8 cellular contexts compared by ENCODE assay signal in the genomic region with DNA sequence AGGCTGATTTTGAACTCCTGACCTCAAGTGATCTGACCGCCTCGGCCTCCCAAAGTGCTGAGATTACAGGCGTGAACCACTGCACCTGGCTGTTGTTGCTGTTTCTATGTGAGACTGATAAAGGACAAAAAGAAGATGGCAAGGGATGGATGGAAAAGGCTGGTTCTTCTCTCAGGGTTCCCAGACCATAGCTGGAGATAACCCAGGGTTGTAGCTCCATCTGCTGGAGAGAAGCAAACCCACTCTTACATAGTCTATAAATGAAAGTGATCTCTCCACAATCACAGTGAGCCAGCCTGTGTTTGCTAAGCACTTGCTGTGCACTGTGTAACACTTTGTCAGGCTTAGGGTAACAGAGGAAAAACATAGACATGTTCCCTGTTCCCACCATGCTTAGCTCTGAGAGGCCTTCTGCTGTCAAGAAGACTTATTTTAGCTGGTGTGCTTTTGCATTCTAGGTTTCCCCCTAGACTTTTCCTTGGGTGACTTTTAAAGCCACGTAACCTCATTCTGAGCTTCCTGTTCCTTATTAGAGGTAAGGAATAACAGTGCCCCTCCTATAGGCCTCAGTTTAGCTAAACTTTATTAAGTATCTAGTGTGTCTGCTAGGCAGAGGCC. TPM values are rescaled to one million over a fixed set of nuclear protein-coding genes. Genes with fewer than 3 reads are reported as not detected.
A peak's percentile ranks its signal among the peaks of the same experiment; 100 is the strongest.
DNase-seq lines count a peak whose midpoint lies in the region; ATAC-seq and TF ChIP-seq lines count a peak whose summit lies in the region.

No MANE protein-coding gene starts in this region.

- TF ChIP-seq CTCF in Panc1 (IDR thresholded peaks at IDR 0.05) (peak; percentile 82), osteoblast (IDR thresholded peaks at IDR 0.05; ENCODE audit: extremely low read depth, low read depth, low read length) (peak; percentile 83), vagina (IDR thresholded peaks at IDR 0.05) (peak; percentile 56 to 77 (median 73))

- no peak overlapping the region for H3K27ac Mint-ChIP-seq in activated T-helper 2 cell treated with anti-CD3 and anti-CD28 coated beads, Interferon-gamma antibody, Interleukin-2, Interleukin-4, amounts not matched to agents 10 μg/mL and 5 μg/mL and 100 μg/mL, durations not matched to agents 14 hours and 24 hours and 36 hours

- H3K4me3 ChIP-seq in Jurkat, Clone E6-1 (ENCODE audit: low read length), result no peak overlapping the region
- H3K4me3 ChIP-seq in Panc1 (ENCODE audit: low read depth in 2 of 2, low read length in 2 of 2) (peak overlapping the region in 1 of 2 experiments; percentile 6; a peak in 1 of 4 replicates), osteoblast (ENCODE audit: insufficient read depth, low read length) (no peak overlapping the region), vagina (no peak overlapping the region)

- H3K79me2 ChIP-seq in osteoblast (ENCODE audit: insufficient read depth, low read length), result peaks cover 84% of the 10 kb centered on the region

- H3K36me3 Mint-ChIP-seq in activated T-helper 2 cell treated with anti-CD3 and anti-CD28 coated beads, Interferon-gamma antibody, Interleukin-2, Interleukin-4, amounts not matched to agents 10 μg/mL and 5 μg/mL and 100 μg/mL, durations not matched to agents 14 hours and 24 hours and 36 hours (ENCODE audit: low read depth), result no peaks in the 10 kb centered on the region

- H3K4me1 ChIP-seq in Panc1 (ENCODE audit: control insufficient read depth, insufficient read depth, low read length) (peaks cover 50% of the 10 kb centered on the region), osteoblast (ENCODE audit: insufficient read depth, low read length) (peaks cover 63% of the 10 kb centered on the region), vagina (peaks cover 56% of the 10 kb centered on the region)

- peak overlapping the region; percentile 67 for H3K4me2 ChIP-seq in osteoblast (ENCODE audit: insufficient read depth, low read length)

- no peak for TF ChIP-seq POLR2A in vagina (IDR thresholded peaks at IDR 0.05)

- H4K20me1 ChIP-seq in osteoblast (ENCODE audit: insufficient read depth, low read length), result no peaks in the 10 kb centered on the region

- H3K27me3 ChIP-seq in Panc1 (ENCODE audit: control insufficient read depth, insufficient read depth, low read length), result no peaks in the 10 kb centered on the region
- no peaks in the 10 kb centered on the region for H3K27me3 ChIP-seq in osteoblast (ENCODE audit: insufficient read depth, low read length)
- H3K27me3 ChIP-seq in vagina, result no peaks in the 10 kb centered on the region

- peaks cover 43% of the 10 kb centered on the region for H3K4me1 Mint-ChIP-seq in activated T-helper 2 cell treated with anti-CD3 and anti-CD28 coated beads, Interferon-gamma antibody, Interleukin-2, Interleukin-4, amounts not matched to agents 10 μg/mL and 5 μg/mL and 100 μg/mL, durations not matched to agents 14 hours and 24 hours and 36 hours (ENCODE audit: low read depth)

- CTCF ChIA-PET in Panc1 (lab: Charles Lee), result interaction anchor here (0.6 to 1.5 kb wide), 9 partner anchors 10 to 184 kb away, joined by 3 to 8 read pairs (median 3); no protein-coding TSS in a partner anchor

- ATAC-seq in GM21619 (IDR thresholded peaks at IDR 0.05; ENCODE audit: unreplicated experiment) (peak; percentile 70), Panc1 (peak; percentile 92)

- in situ Hi-C loops in Panc1 (cut with HindIII; ENCODE audit: low pct_unique_long_range_greater_than_20kb, low sequenced_read_pairs), result no loop called here

- no peaks in the 10 kb centered on the region for H3K27me3 Mint-ChIP-seq in activated T-helper 2 cell treated with anti-CD3 and anti-CD28 coated beads, Interferon-gamma antibody, Interleukin-2, Interleukin-4, amounts not matched to agents 10 μg/mL and 5 μg/mL and 100 μg/mL, durations not matched to agents 14 hours and 24 hours and 36 hours (ENCODE audit: low read depth)

- POLR2A ChIA-PET in Panc1 (lab: Charles Lee), result interaction anchor here (0.6 kb wide), 1 partner anchor 46 kb away, joined by 9 read pairs; no protein-coding TSS in a partner anchor

- H3K9me3 Mint-ChIP-seq in activated T-helper 2 cell treated with anti-CD3 and anti-CD28 coated beads, Interferon-gamma antibody, Interleukin-2, Interleukin-4, amounts not matched to agents 10 μg/mL and 5 μg/mL and 100 μg/mL, durations not matched to agents 14 hours and 24 hours and 36 hours, result no peaks in the 10 kb centered on the region

- H2AFZ ChIP-seq in osteoblast (ENCODE audit: low read length), result peak overlapping the region; percentile 52

- no TSS peak for BruUV-seq in Panc1 (replicated peaks; lab: Mats Ljungman, UMichigan)

- H3K9me3 ChIP-seq in Panc1 (ENCODE audit: control insufficient read depth, insufficient read depth, low read depth, low read length) (no peaks in the 10 kb centered on the region), osteoblast (ENCODE audit: low read depth, low read length) (no peaks in the 10 kb centered on the region), vagina (no peaks in the 10 kb centered on the region)

- H3K27ac ChIP-seq in Panc1 (ENCODE audit: low read length) (peak overlapping the region; percentile 60), osteoblast (ENCODE audit: low read depth, low read length) (peak overlapping the region; percentile 41), vagina (peak overlapping the region; percentile 36)

- DNase-seq in EL (peak; percentile 80), Panc1 (ENCODE audit: low read depth, low spot score) (no peak), foreskin melanocyte (peak; percentile 65), osteoblast (ENCODE audit: insufficient read length, low spot score, missing footprints) (no peak), vagina (ENCODE audit: extremely low spot score in 2 of 2) (no peak)
- peak; percentile 56 for DNase-seq in Jurkat, Clone E6-1 (ENCODE audit: low read depth, low spot score)
- peak; percentile 24 for DNase-seq in activated T-helper 2 cell treated with anti-CD3 and anti-CD28 coated beads, Interferon-gamma antibody, Interleukin-2, Interleukin-4, amounts not matched to agents 10 μg/mL and 5 μg/mL and 100 μg/mL, durations not matched to agents 14 hours and 24 hours and 36 hours (ENCODE audit: low spot score)

- no peaks in the 10 kb centered on the region for H3K36me3 ChIP-seq in Panc1 (ENCODE audit: control insufficient read depth, insufficient read depth, low read length)
- no peaks in the 10 kb centered on the region for H3K36me3 ChIP-seq in osteoblast (ENCODE audit: insufficient read depth, low read length)
- H3K36me3 ChIP-seq in vagina, result no peaks in the 10 kb centered on the region

- intact Hi-C loops in Panc1 (cut with micrococcal nuclease; ENCODE audit: unreplicated experiment), result loop anchor here (1.0 to 10.0 kb wide), 2 partner anchors 234 to 369 kb away; no protein-coding TSS in a partner anchor
- intact Hi-C loops in activated T-helper 2 cell treated with anti-CD3 and anti-CD28 coated beads, Interferon-gamma antibody, Interleukin-2, Interleukin-4, amounts not matched to agents 10 μg/mL and 5 μg/mL and 100 μg/mL, durations not matched to agents 14 hours and 24 hours and 36 hours (cut with micrococcal nuclease), result loop anchor here (1.0 to 10.0 kb wide), 6 partner anchors 52 to 647 kb away; a partner anchor contains a TSS
- intact Hi-C loops in vagina (cut with DNase I), result loop anchor here (5.0 to 10.0 kb wide), 2 partner anchors 49 to 232 kb away; a partner anchor contains a TSS

- H3K4me3 Mint-ChIP-seq in activated T-helper 2 cell treated with anti-CD3 and anti-CD28 coated beads, Interferon-gamma antibody, Interleukin-2, Interleukin-4, amounts not matched to agents 10 μg/mL and 5 μg/mL and 100 μg/mL, durations not matched to agents 14 hours and 24 hours and 36 hours (ENCODE audit: low read depth), result no peak overlapping the region

RNA-seq across cellular contexts. Expression of a gene that starts 49.7 kb away (rescaled TPM):
- 35.1 TPM for polyA plus RNA-seq in Jurkat, Clone E6-1 (2012; ENCODE audit: insufficient read depth, insufficient read length)
- total RNA-seq in Panc1 (2021; ENCODE audit: unreplicated experiment) (101 TPM), osteoblast (129 and 142 TPM in 2 replicates), vagina (66.0 TPM)
- polyA plus RNA-seq in Panc1 (2012; ENCODE audit: insufficient read length), result 84.4 TPM
- 48.4 and 49.1 TPM in 2 replicates for total RNA-seq in activated T-helper 2 cell treated with anti-CD3 and anti-CD28 coated beads, Interferon-gamma antibody, Interleukin-2, Interleukin-4, amounts not matched to agents 10 μg/mL and 5 μg/mL and 100 μg/mL, durations not matched to agents 14 hours and 24 hours and 36 hours

Comparison
In these comparisons a context has a peak if more than half of its experiments do, and no peak if none do; other contexts are left out.
1. DNase-seq: peak in EL (single experiment), Jurkat, Clone E6-1 (single experiment), activated T-helper 2 cell treated with anti-CD3 and anti-CD28 coated beads, Interferon-gamma antibody, Interleukin-2, Interleukin-4, amounts not matched to agents 10 μg/mL and 5 μg/mL and 100 μg/mL, durations not matched to agents 14 hours and 24 hours and 36 hours (single experiment) and foreskin melanocyte (single experiment); none in Panc1 (single experiment), osteoblast (single experiment) and vagina (0 of 2).
2. Peak in every context shown above with its lines, with median percentiles within 50 percentile points of each other: H3K27ac ChIP-seq and CTCF ChIP-seq.